ENCODE assay signal across 8 cellular contexts in genomic region chr1:234725177-234726132, GRCh38.
DNase-seq lines count a peak whose midpoint lies in the region; ATAC-seq and TF ChIP-seq lines count a peak whose summit lies in the region.

No MANE protein-coding gene starts in this region.

- no peak overlapping the region for H3K4me3 ChIP-seq in Jurkat, Clone E6-1 (ENCODE audit: low read length)
- H3K4me3 ChIP-seq in neural cell (ENCODE audit: low read length), result peak overlapping the region; percentile 55

- no peak for TF ChIP-seq EP300 in neural cell (conservative IDR thresholded peaks at IDR 0.05; ENCODE audit: poor library complexity, severe bottlenecking)

- peak overlapping the region; percentile 65 to 81 for H3K4me3 Mint-ChIP-seq in effector memory CD8-positive, alpha-beta T cell
- H3K4me3 Mint-ChIP-seq in type B pancreatic cell, result peak overlapping the region; percentile 78

- no peaks in the 10 kb centered on the region for H3K9me3 Mint-ChIP-seq in effector memory CD8-positive, alpha-beta T cell
- no peaks in the 10 kb centered on the region for H3K9me3 Mint-ChIP-seq in type B pancreatic cell

- no peak for TF ChIP-seq RAD21 in neural cell (conservative IDR thresholded peaks at IDR 0.05)

- TF ChIP-seq CTCF in 22Rv1 (IDR thresholded peaks at IDR 0.05) (no peak), neural cell (IDR thresholded peaks at IDR 0.05; ENCODE audit: poor library complexity, severe bottlenecking) (no peak), type B pancreatic cell (conservative IDR thresholded peaks at IDR 0.05) (no peak)

- H3K9me3 ChIP-seq in neural cell (ENCODE audit: low read length), result no peaks in the 10 kb centered on the region

- H3K4me2 ChIP-seq in neural cell (ENCODE audit: low read length), result no peak overlapping the region

- peak; percentile 32 for DNase-seq in Jurkat, Clone E6-1 (ENCODE audit: low read depth, low spot score)
- DNase-seq in activated CD4-positive, alpha-beta T cell treated with anti-CD3 and anti-CD28 coated beads, Interleukin-2, amount 50 U/mL, for 48 hours, result peak; percentile 59 to 71
- peak; percentile 14 to 33 (median 27) for DNase-seq in effector memory CD8-positive, alpha-beta T cell
- DNase-seq in type B pancreatic cell (ENCODE audit: extremely low spot score, unreplicated experiment) (no peak), SW 1271 (lab: John Stamatoyannopoulos, UW) (no peak)

- H3K79me2 ChIP-seq in neural cell (replicated peaks; ENCODE audit: insufficient read depth, low read length), result no peaks in the 10 kb centered on the region

- no peak overlapping the region for H2AFZ ChIP-seq in neural cell (ENCODE audit: low read depth, low read length)

- H3K27me3 Mint-ChIP-seq in effector memory CD8-positive, alpha-beta T cell, result no peaks in the 10 kb centered on the region
- H3K27me3 Mint-ChIP-seq in type B pancreatic cell, result peaks cover 5% of the 10 kb centered on the region

- H3K27ac ChIP-seq in 22Rv1, result peak overlapping the region; percentile 99
- peak overlapping the region; percentile 98 for H3K27ac ChIP-seq in neural cell (ENCODE audit: low read length)

- H3K36me3 ChIP-seq in neural cell (ENCODE audit: insufficient read depth, low read length), result no peaks in the 10 kb centered on the region

- no peaks in the 10 kb centered on the region for H3K9me2 ChIP-seq in neural cell (ENCODE audit: insufficient read depth, low read length)

- no peak for ATAC-seq in effector memory CD8-positive, alpha-beta T cell (replicated peaks)
- no peak for ATAC-seq in HG03159 (IDR thresholded peaks at IDR 0.05; ENCODE audit: unreplicated experiment)

- no peaks in the 10 kb centered on the region for H3K27me3 ChIP-seq in neural cell (ENCODE audit: insufficient read depth, low read depth, low read length)

- peaks cover 27% of the 10 kb centered on the region for H3K36me3 Mint-ChIP-seq in effector memory CD8-positive, alpha-beta T cell (ENCODE audit: insufficient read depth)
- no peaks in the 10 kb centered on the region for H3K36me3 Mint-ChIP-seq in type B pancreatic cell

- peak overlapping the region; percentile 94 to 98 for H3K27ac Mint-ChIP-seq in effector memory CD8-positive, alpha-beta T cell
- peak overlapping the region; percentile 99 for H3K27ac Mint-ChIP-seq in type B pancreatic cell

- no peaks in the 10 kb centered on the region for H4K20me1 ChIP-seq in neural cell (ENCODE audit: insufficient read depth)

- H3F3A ChIP-seq in neural cell (ENCODE audit: insufficient read depth, low read length, poor library complexity, severe bottlenecking), result peaks cover 31% of the 10 kb centered on the region

- peak overlapping the region; percentile 87 for H3K9ac ChIP-seq in neural cell (ENCODE audit: low read length)

- peaks cover 38 to 40% of the 10 kb centered on the region in 2 donors for H3K4me1 Mint-ChIP-seq in effector memory CD8-positive, alpha-beta T cell (ENCODE audit: low read depth in 2 of 2)
- peaks cover 87% of the 10 kb centered on the region for H3K4me1 Mint-ChIP-seq in type B pancreatic cell (ENCODE audit: unreplicated experiment)

TF ChIP-seq in neural cell, 6 proteins besides CTCF, POLR2A, EP300 and RAD21:
- TF ChIP-seq MXI1 (conservative IDR thresholded peaks at IDR 0.05; ENCODE audit: poor library complexity, severe bottlenecking) (no peak), TAF1 (IDR thresholded peaks at IDR 0.05; ENCODE audit: low read depth) (no peak), EZH2 (IDR thresholded peaks at IDR 0.05; ENCODE audit: borderline replicate concordance, insufficient read depth, low read length, poor library complexity, severe bottlenecking) (no peak), POLR2AphosphoS5 (IDR thresholded peaks at IDR 0.05) (no peak)

Comparison
In these comparisons a context has a peak if more than half of its experiments do, and no peak if none do; other contexts are left out.
1. DNase-seq: peak in Jurkat, Clone E6-1 (single experiment), activated CD4-positive, alpha-beta T cell treated with anti-CD3 and anti-CD28 coated beads, Interleukin-2, amount 50 U/mL, for 48 hours (2 of 2) and effector memory CD8-positive, alpha-beta T cell (3 of 3); none in type B pancreatic cell (single experiment) and SW 1271 (0 of 2).